ENCODE assay signal across 13 cellular contexts in the genomic region with DNA sequence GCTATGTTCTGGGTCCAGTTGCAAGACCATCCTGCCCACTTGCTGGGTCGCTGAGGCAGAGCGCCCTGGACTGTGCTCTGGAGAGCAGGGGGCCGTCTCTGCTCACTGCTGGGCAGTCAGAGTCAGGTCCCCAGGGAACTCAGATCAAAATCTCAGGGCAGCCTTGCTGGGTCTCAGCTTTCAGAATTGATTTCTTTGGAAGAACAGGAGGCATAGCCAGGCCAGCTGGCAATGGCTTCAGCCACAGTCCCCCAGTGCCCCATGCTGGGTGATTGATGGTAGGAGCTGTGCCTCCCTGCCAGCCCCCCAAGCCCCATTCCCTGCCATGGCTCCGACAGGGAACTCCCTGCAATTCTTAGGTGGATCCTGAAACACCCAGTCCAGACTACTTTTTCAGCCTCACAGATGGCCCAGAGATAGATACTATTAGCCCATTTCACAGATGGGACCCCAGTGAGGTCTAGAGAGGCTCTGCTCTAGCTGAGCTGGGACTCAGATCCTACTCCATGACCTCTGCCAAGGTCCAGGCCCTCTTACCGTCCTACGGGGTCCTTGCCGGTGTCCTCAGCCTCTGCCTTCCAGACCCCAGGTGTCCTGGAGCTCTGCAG. TPM values are rescaled to one million over a fixed set of nuclear protein-coding genes. Genes with fewer than 3 reads are reported as not detected.
DNase-seq lines count a peak whose midpoint lies in the region; ATAC-seq and TF ChIP-seq lines count a peak whose summit lies in the region.
"Had no signal": no experiment of that assay in that cellular context is flagged by ENCODE, and none has a peak within 500 bp of the region (broad histone marks: within the 10 kb centered on the region; RNA-seq: fewer than 3 reads in every experiment).

No MANE protein-coding gene starts in this region.

- H3K9me3 Mint-ChIP-seq in glutamatergic neuron (ENCODE audit: unreplicated experiment), result peaks cover 16% of the 10 kb centered on the region

- intact Hi-C loops in heart left ventricle (cut with DNase I) (no loop called here), left cardiac atrium (cut with DNase I) (no loop called here), psoas muscle (cut with DNase I) (no loop called here)

- H3K36me3 Mint-ChIP-seq in glutamatergic neuron (ENCODE audit: unreplicated experiment), result peaks cover 9% of the 10 kb centered on the region

- H3K27me3 Mint-ChIP-seq in glutamatergic neuron (ENCODE audit: unreplicated experiment), result peaks cover 21% of the 10 kb centered on the region

- TF ChIP-seq POLR2A in heart left ventricle (IDR thresholded peaks at IDR 0.05), result no peak

- H3K9me3 ChIP-seq in heart left ventricle, result peaks cover 0 to 16% (median 1%) of the 10 kb centered on the region in 12 donors
- H3K9me3 ChIP-seq in psoas muscle, result no peaks in the 10 kb centered on the region

- TF ChIP-seq CTCF in heart left ventricle (IDR thresholded peaks at IDR 0.05) (no peak), glutamatergic neuron (IDR thresholded peaks at IDR 0.05; ENCODE audit: partially characterized antibody, unreplicated experiment) (no peak), psoas muscle (IDR thresholded peaks at IDR 0.05) (no peak)

- 46 to 71% (median 57%) methylated on average over 6 to 7 of the region's 7 CpGs for WGBS in heart left ventricle, 4 donors
- 60 to 76% (median 67%) methylated on average over 7 of the region's 7 CpGs for WGBS in psoas muscle, 3 donors

- H3K4me3 ChIP-seq in heart left ventricle (peak overlapping the region; percentile 9 to 66 (median 57)), psoas muscle (peak overlapping the region; percentile 59)

- peak in 3 of 5 donors; percentile 21 to 40 (median 24) for DNase-seq in heart left ventricle
- no peak for DNase-seq in left cardiac atrium
- peak; percentile 63 for DNase-seq in glutamatergic neuron
- no peak for DNase-seq in psoas muscle
- no peak for DNase-seq in hippocampal formation (lab: John Stamatoyannopoulos, UW)
- DNase-seq in NCI-H1105 (lab: John Stamatoyannopoulos, UW), result no peak
- no peak for DNase-seq in NAMALWA (ENCODE audit: low spot score)
- DNase-seq: activated naive CD4-positive, alpha-beta T cell treated with Interleukin-2 at 50 U/mL for 16 hours; naive B cell; NCI-H1436 treated with DMSO at 0.1 percent for 48 hours; NCI-H510A treated with DMSO at 0.1 percent for 48 hours had no signal

- peak overlapping the region; percentile 99 for H3K27ac Mint-ChIP-seq in glutamatergic neuron (ENCODE audit: unreplicated experiment)

- H3K4me1 ChIP-seq in heart left ventricle (peaks cover 6 to 75% (median 52%) of the 10 kb centered on the region in 12 donors), psoas muscle (no peaks in the 10 kb centered on the region)

- H3K4me3 Mint-ChIP-seq in glutamatergic neuron (ENCODE audit: unreplicated experiment), result peak overlapping the region; percentile 79

- ATAC-seq in heart left ventricle (no peak), left cardiac atrium (no peak), psoas muscle (no peak), HG02938 (IDR thresholded peaks at IDR 0.05; ENCODE audit: unreplicated experiment) (no peak)

- H3K27ac ChIP-seq in heart left ventricle (peak overlapping the region; percentile 79 to 98 (median 90)), psoas muscle (peak overlapping the region; percentile 65)

- H3K27me3 ChIP-seq in heart left ventricle, result no peaks in the 10 kb centered on the region
- H3K27me3 ChIP-seq in psoas muscle (ENCODE audit: insufficient read depth in 3 of 3, low read length in 2 of 3), result no peaks in the 10 kb centered on the region

- peaks cover 24% of the 10 kb centered on the region for H3K4me1 Mint-ChIP-seq in glutamatergic neuron (ENCODE audit: low read depth, unreplicated experiment)
- H3K4me1 Mint-ChIP-seq: naive B cell had no signal

- H3K36me3 ChIP-seq in heart left ventricle (no peaks in the 10 kb centered on the region), psoas muscle (ENCODE audit: insufficient read depth in 1 of 2, low read depth in 1 of 2) (no peaks in the 10 kb centered on the region)

RNA-seq across cellular contexts. Expression of a gene that starts 0.5 kb away (rescaled TPM):
- 10 to 100 TPM; 22.7 to 93.0 (median 34.3) TPM for total RNA-seq in heart left ventricle
- polyA plus RNA-seq in heart left ventricle, result 10 to 100 TPM; 15.8 to 30.9 TPM
- 10 to 100 TPM; 38.6 to 62.1 TPM for total RNA-seq in left cardiac atrium
- 5.4 TPM for total RNA-seq in glutamatergic neuron (ENCODE audit: unreplicated experiment)
- total RNA-seq in psoas muscle, result 10 to 100 TPM; 16.4 to 29.0 (median 21.3) TPM
- polyA plus RNA-seq in psoas muscle, result 10 to 100 TPM; 12.0 to 15.4 (median 15.2) TPM
- total RNA-seq: activated CD8-positive, alpha-beta memory T cell treated with anti-CD3 and anti-CD28 coated beads for 36 hours had no signal

RNA-seq across cellular contexts. Expression of a gene that starts 1.5 kb away (rescaled TPM):
- total RNA-seq in heart left ventricle (10 to 100 TPM in 8 of 9 donors, 1 to 10 TPM in 1; 8.2 to 44.7 (median 17.2) TPM), left cardiac atrium (10 to 100 TPM; 27.8 to 51.0 TPM), glutamatergic neuron (ENCODE audit: unreplicated experiment) (431 TPM), psoas muscle (10 to 100 TPM in 1 of 4 donors, 1 to 10 TPM in 3; 5.8 to 11.9 (median 9.0) TPM)
- polyA plus RNA-seq in heart left ventricle (10 to 100 TPM; 18.5 to 36.7 TPM), psoas muscle (10 to 100 TPM; 11.0 to 21.3 (median 14.8) TPM)
- total RNA-seq: activated CD8-positive, alpha-beta memory T cell treated with anti-CD3 and anti-CD28 coated beads for 36 hours had no signal

RNA-seq across cellular contexts. Expression of a gene that starts 11.3 kb away (rescaled TPM):
- total RNA-seq in heart left ventricle (100 to 1,000 TPM in 1 of 9 donors, 10 to 100 TPM in 8; 21.2 to 189 (median 37.9) TPM), left cardiac atrium (100 to 1,000 TPM; 143 to 269 TPM), glutamatergic neuron (ENCODE audit: unreplicated experiment) (not detected), psoas muscle (10 to 100 TPM; 19.1 to 37.8 (median 26.7) TPM)
- polyA plus RNA-seq in heart left ventricle (100 to 1,000 TPM in 1 of 2 donors, 10 to 100 TPM in 1; 86.1 to 123 TPM), psoas muscle (10 to 100 TPM; 34.9 to 69.5 (median 42.5) TPM)
- total RNA-seq: activated CD8-positive, alpha-beta memory T cell treated with anti-CD3 and anti-CD28 coated beads for 36 hours had no signal

Comparison
In these comparisons a context has a peak if more than half of its experiments do, and no peak if none do; other contexts are left out.
1. DNase-seq: peak in heart left ventricle (3 of 5) and glutamatergic neuron (single experiment); none in left cardiac atrium (single experiment), psoas muscle (0 of 2), hippocampal formation (0 of 2), NCI-H1105 (single experiment) and NAMALWA (single experiment).
2. RNA of a gene that starts 11.3 kb away (total RNA-seq): 143 to 269 TPM in left cardiac atrium, 21.2 to 189 TPM in heart left ventricle and 19.1 to 37.8 TPM in psoas muscle; not detected in glutamatergic neuron (single experiment); every median in the first group is over 10 times any median in the second.